27 cellular contexts compared by ENCODE assay signal in the genomic region with DNA sequence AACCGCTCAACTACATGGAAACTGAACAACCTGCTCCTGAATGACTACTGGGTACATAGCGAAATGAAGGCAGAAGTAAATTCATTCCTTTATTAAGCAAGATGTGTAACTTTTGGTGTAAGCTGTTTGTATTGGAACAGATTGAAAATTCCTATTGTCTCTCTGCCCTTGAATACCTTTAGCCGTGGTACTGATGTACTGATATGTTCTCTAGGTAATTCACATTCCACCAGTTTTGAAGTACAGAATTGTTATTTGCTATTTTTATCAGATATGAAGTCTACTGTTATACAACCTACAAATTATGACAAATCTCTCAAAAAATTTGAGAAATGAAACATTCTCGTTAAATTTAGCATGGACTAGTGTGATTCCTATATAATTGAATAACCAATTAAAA.
"Had no signal": no experiment of that assay in that cellular context is flagged by ENCODE, and none has a peak within 500 bp of the region (broad histone marks: within the 10 kb centered on the region; RNA-seq: fewer than 3 reads in every experiment).

No MANE protein-coding gene starts in this region.

- H3K4me1 ChIP-seq: neural progenitor cell, right lobe of liver, testis, tibial artery had no signal

- H3K27me3 ChIP-seq: neural progenitor cell, ovary, right lobe of liver, sigmoid colon, suprapubic skin, testis, tibial artery, transverse colon, vagina had no signal

- H3K9me3 ChIP-seq: ovary, psoas muscle, right lobe of liver, sigmoid colon, suprapubic skin, testis, tibial artery, transverse colon, vagina had no signal

- H3K9ac ChIP-seq: neural progenitor cell, parathyroid adenoma had no signal

- H3K27ac ChIP-seq: neural progenitor cell, ovary, parathyroid adenoma, psoas muscle, right lobe of liver, sigmoid colon, suprapubic skin, testis, tibial artery, transverse colon, vagina had no signal

- ATAC-seq: naive thymus-derived CD4-positive, alpha-beta T cell; natural killer cell; psoas muscle; right cardiac atrium; stimulated activated memory B cell treated with anti-CD40 and anti-IgM and Interleukin-4, amounts not matched to agents 10 μg/mL and 1 μg/mL and 100 μg/mL, for 72 hours; stimulated activated naive CD8-positive, alpha-beta T cell treated with anti-CD3 and anti-CD28 coated beads, Interleukin-15, amount 100 ng/mL, for 72 hours; stimulated activated naive CD8-positive, alpha-beta T cell treated with anti-CD3 and anti-CD28 coated beads, Interleukin-15, Interleukin-2, amounts not matched to agents 100 U/mL and 50 U/mL, for 24 hours had no signal

- H3K36me3 ChIP-seq: neural progenitor cell, ovary, right lobe of liver, sigmoid colon, suprapubic skin, tibial artery, transverse colon, vagina had no signal

- H2AFZ ChIP-seq: neural progenitor cell, parathyroid adenoma had no signal

- H3K4me3 ChIP-seq: neural progenitor cell, ovary, psoas muscle, right lobe of liver, sigmoid colon, suprapubic skin, testis, tibial artery, transverse colon, vagina had no signal

- H3K4me2 ChIP-seq: neural progenitor cell had no signal

- DNase-seq: naive thymus-derived CD4-positive, alpha-beta T cell; natural killer cell; occipital lobe; ovary; posterior cingulate gyrus; psoas muscle; right cardiac atrium; right lobe of liver; sigmoid colon; small intestine; stimulated activated CD4-positive, alpha-beta T cell treated with anti-CD3 and anti-CD28 coated beads, Interleukin-15, amount 100 ng/mL, for 24 hours; stimulated activated CD4-positive, alpha-beta T cell treated with anti-CD3 and anti-CD28 coated beads, Interleukin-2, amount 100 ng/mL, for 24 hours; stimulated activated CD4-positive, alpha-beta T cell treated with anti-CD3 and anti-CD28 coated beads, Interleukin-2, amount 100 ng/mL, for 48 hours; stimulated activated CD4-positive, alpha-beta T cell treated with anti-CD3 and anti-CD28 coated beads, Interleukin-4, amount 100 ng/mL, for 4 hours; stimulated activated CD8-positive, alpha-beta memory T cell treated with anti-CD3 and anti-CD28 coated beads, Interleukin-4, amount 100 ng/mL, for 48 hours; stimulated activated naive CD4-positive, alpha-beta T cell; stimulated activated naive CD8-positive, alpha-beta T cell treated with anti-CD3 and anti-CD28 coated beads, Interleukin-15, amount 100 ng/mL, for 72 hours; stimulated activated naive CD8-positive, alpha-beta T cell treated with anti-CD3 and anti-CD28 coated beads, Interleukin-15, Interleukin-2, amounts not matched to agents 100 U/mL and 50 U/mL, for 24 hours; substantia nigra; testis; tibial artery; transverse colon had no signal
